Comparison of ENCODE assay signal across 11 cellular contexts in the genomic region with DNA sequence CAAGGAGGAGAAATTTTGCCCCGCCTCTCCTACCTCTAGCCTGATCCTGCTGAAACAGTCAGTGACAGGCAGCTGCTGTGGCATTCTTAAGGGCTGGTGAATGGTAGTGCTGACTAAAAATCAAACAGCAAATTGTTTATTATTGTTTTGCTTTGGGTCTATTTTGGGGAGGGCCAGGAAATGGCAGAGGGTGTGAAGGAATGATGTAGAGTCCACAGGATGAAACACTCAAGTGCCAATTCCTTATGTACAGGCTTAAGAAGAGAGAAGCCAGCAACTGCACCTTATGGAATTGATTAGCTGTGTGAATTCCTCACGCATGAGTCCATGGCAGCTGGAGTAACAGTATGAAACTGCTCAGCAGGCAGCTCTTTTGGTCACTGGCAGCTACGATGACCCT. TPM values are rescaled to one million over a fixed set of nuclear protein-coding genes. Genes with fewer than 3 reads are reported as not detected.
DNase-seq lines count a peak whose midpoint lies in the region; ATAC-seq and TF ChIP-seq lines count a peak whose summit lies in the region.
"Had no signal": no experiment of that assay in that cellular context is flagged by ENCODE, and none has a peak within 500 bp of the region (broad histone marks: within the 10 kb centered on the region; RNA-seq: fewer than 3 reads in every experiment).

No MANE protein-coding gene starts in this region.

- no peaks in the 10 kb centered on the region for H3K79me1 ChIP-seq in H9 (ENCODE audit: insufficient read depth, low read depth, low read length, poor library complexity, severe bottlenecking)

- no peak overlapping the region for H3K18ac ChIP-seq in H9 (ENCODE audit: insufficient read length, low read depth, low read length)

- H3K4me1 ChIP-seq in SK-N-SH (ENCODE audit: control insufficient read depth in 1 of 2, insufficient read depth in 2 of 2, low read depth in 1 of 2, low read length in 1 of 2) (peaks cover 0 to 24% of the 10 kb centered on the region in 2 experiments; a peak in 3 of 4 replicates), tibial artery (no peaks in the 10 kb centered on the region), H9 (ENCODE audit: insufficient read depth, low read length) (no peaks in the 10 kb centered on the region; the same call in 1 of the 2 replicates)
- H3K4me1 ChIP-seq: right lobe of liver, upper lobe of right lung had no signal

- no peaks in the 10 kb centered on the region for H3K27me3 Mint-ChIP-seq in stimulated activated memory B cell treated with anti-CD40 and anti-IgM and Interleukin-4, amounts not matched to agents 10 μg/mL and 1 μg/mL and 100 μg/mL, for 72 hours
- no peaks in the 10 kb centered on the region for H3K27me3 Mint-ChIP-seq in H9 (ENCODE audit: low read depth)

- H4K8ac ChIP-seq in H9 (replicated peaks; ENCODE audit: insufficient read length, low read depth, low read length) = no peak overlapping the region

- TF ChIP-seq CTCF in SK-N-SH (IDR thresholded peaks at IDR 0.05) (no peak), fibroblast of pulmonary artery (IDR thresholded peaks at IDR 0.05; ENCODE audit: low read length, missing control alignments) (no peak), tibial artery (IDR thresholded peaks at IDR 0.05) (no peak), H9 (conservative IDR thresholded peaks at IDR 0.05) (no peak)

- H3K4ac ChIP-seq in H9 (ENCODE audit: low read depth, low read length) = no peak overlapping the region

- no peak overlapping the region for H3K14ac ChIP-seq in H9 (ENCODE audit: insufficient read depth, low read length)

- 27% methylated on average over 3 of the region's 3 CpGs for WGBS in SK-N-SH (ENCODE audit: low lambda C conversion rate)
- no CpG with 5 or more reads among the region's 3 CpGs for WGBS in H9 (ENCODE audit: extremely low coverage, insufficient read length, low lambda C conversion rate)

- DNase-seq in H4 (ENCODE audit: low spot score) = peak; percentile 52
- DNase-seq in SK-N-SH = no peak
- peak; percentile 65 for DNase-seq in fibroblast of pulmonary artery (ENCODE audit: low read depth)
- no peak for DNase-seq in iPS-NIHi7 (ENCODE audit: extremely low spot score)
- DNase-seq in tibial artery = no peak
- no peak for DNase-seq in H9
- DNase-seq: activated CD4-positive, CD25-positive, alpha-beta regulatory T cell; activated T-cell treated with anti-CD3 and anti-CD28 coated beads, Interleukin-2, amount 50 U/mL, for 72 hours; right lobe of liver; upper lobe of right lung had no signal

- H3K56ac ChIP-seq in H9 (ENCODE audit: insufficient read length, low read depth, low read length) = no peak overlapping the region

- ATAC-seq in stimulated activated memory B cell treated with anti-CD40 and anti-IgM and Interleukin-4, amounts not matched to agents 10 μg/mL and 1 μg/mL and 100 μg/mL, for 72 hours = peak; percentile 12
- ATAC-seq: activated T-cell treated with anti-CD3 and anti-CD28 coated beads, Interleukin-2, amount 50 U/mL, for 72 hours; right lobe of liver; upper lobe of right lung had no signal

- peaks cover 100% of the 10 kb centered on the region for H3K79me2 ChIP-seq in SK-N-SH (ENCODE audit: insufficient read depth)
- H3K79me2 ChIP-seq in H9 (ENCODE audit: insufficient read depth, low read length) = no peaks in the 10 kb centered on the region

- no peak overlapping the region for H4K5ac ChIP-seq in H9 (ENCODE audit: insufficient read length, low read depth, low read length)

- H3K4me1 Mint-ChIP-seq in stimulated activated memory B cell treated with anti-CD40 and anti-IgM and Interleukin-4, amounts not matched to agents 10 μg/mL and 1 μg/mL and 100 μg/mL, for 72 hours = no peaks in the 10 kb centered on the region
- no peaks in the 10 kb centered on the region; a peak in 1 of 4 replicates for H3K4me1 Mint-ChIP-seq in H9

- H3K9me3 ChIP-seq in SK-N-SH = no peaks in the 10 kb centered on the region
- no peaks in the 10 kb centered on the region for H3K9me3 ChIP-seq in tibial artery
- H3K9me3 ChIP-seq in H9 (ENCODE audit: control insufficient read depth, low read depth, low read length) = no peaks in the 10 kb centered on the region
- H3K9me3 ChIP-seq: right lobe of liver, upper lobe of right lung had no signal

- H2BK15ac ChIP-seq in H9 (ENCODE audit: low read depth, low read length) = no peak overlapping the region

- no peak overlapping the region for H3T11ph ChIP-seq in H9 (ENCODE audit: low read length)

- H2BK120ac ChIP-seq in H9 (ENCODE audit: low read depth, low read length, poor library complexity, severe bottlenecking) = no peak overlapping the region

- peaks cover 0 to 38% of the 10 kb centered on the region in 2 experiments for H3K36me3 ChIP-seq in SK-N-SH (replicated peaks in 1 of 2; ENCODE audit: control insufficient read depth in 1 of 2, insufficient read depth in 2 of 2, low read length in 1 of 2)
- no peaks in the 10 kb centered on the region for H3K36me3 ChIP-seq in tibial artery
- H3K36me3 ChIP-seq: right lobe of liver, upper lobe of right lung had no signal

- no peak overlapping the region for H2BK5ac ChIP-seq in H9 (ENCODE audit: insufficient read length, low read length)

- H2AFZ ChIP-seq in SK-N-SH (ENCODE audit: low read depth) (no peak overlapping the region), H9 (ENCODE audit: low read length) (no peak overlapping the region)

- H3K4me3 Mint-ChIP-seq in stimulated activated memory B cell treated with anti-CD40 and anti-IgM and Interleukin-4, amounts not matched to agents 10 μg/mL and 1 μg/mL and 100 μg/mL, for 72 hours = no peak overlapping the region
- no peak overlapping the region for H3K4me3 Mint-ChIP-seq in H9
- H3K4me3 Mint-ChIP-seq: activated T-cell treated with anti-CD3 and anti-CD28 coated beads, Interleukin-2, amount 50 U/mL, for 72 hours had no signal

- no peaks in the 10 kb centered on the region for H3K9me3 Mint-ChIP-seq in stimulated activated memory B cell treated with anti-CD40 and anti-IgM and Interleukin-4, amounts not matched to agents 10 μg/mL and 1 μg/mL and 100 μg/mL, for 72 hours
- H3K9me3 Mint-ChIP-seq in H9 = no peaks in the 10 kb centered on the region
- H3K9me3 Mint-ChIP-seq: activated T-cell treated with anti-CD3 and anti-CD28 coated beads, Interleukin-2, amount 50 U/mL, for 72 hours had no signal

- CTCF ChIA-PET in SK-N-SH (lab: Yijun Ruan, JAX) = no interaction called here

- intact Hi-C loops in tibial artery (cut with DNase I; ENCODE audit: low total_unique reads) = no loop called here

- no peak overlapping the region for H3K27ac Mint-ChIP-seq in stimulated activated memory B cell treated with anti-CD40 and anti-IgM and Interleukin-4, amounts not matched to agents 10 μg/mL and 1 μg/mL and 100 μg/mL, for 72 hours
- H3K27ac Mint-ChIP-seq in H9 = no peak overlapping the region; a peak in 2 of 7 replicates
- H3K27ac Mint-ChIP-seq: activated T-cell treated with anti-CD3 and anti-CD28 coated beads, Interleukin-2, amount 50 U/mL, for 72 hours had no signal

- H2BK20ac ChIP-seq in H9 (ENCODE audit: low read depth, low read length, poor library complexity, severe bottlenecking) = no peak overlapping the region

- H3K27ac ChIP-seq in SK-N-SH (ENCODE audit: low read depth in 2 of 2, low read length in 1 of 2) (peak overlapping the region; percentile 73 to 82; a peak in 3 of 4 replicates), tibial artery (no peak overlapping the region), H9 (ENCODE audit: insufficient read length, low read depth, low read length) (no peak overlapping the region)
- H3K27ac ChIP-seq: right lobe of liver, upper lobe of right lung had no signal

- H2BK12ac ChIP-seq in H9 (ENCODE audit: insufficient read length, low read depth, low read length) = no peak overlapping the region

- H3F3A ChIP-seq in SK-N-SH (replicated peaks; ENCODE audit: insufficient read depth) = peaks cover 67% of the 10 kb centered on the region

- no peaks in the 10 kb centered on the region for H3K36me3 Mint-ChIP-seq in stimulated activated memory B cell treated with anti-CD40 and anti-IgM and Interleukin-4, amounts not matched to agents 10 μg/mL and 1 μg/mL and 100 μg/mL, for 72 hours
- no peaks in the 10 kb centered on the region for H3K36me3 Mint-ChIP-seq in H9 (ENCODE audit: insufficient read depth in 1 of 3, low read depth in 3 of 3)

- H3K4me3 ChIP-seq in SK-N-SH (ENCODE audit: low read depth in 2 of 2, low read length in 1 of 2) = no peak overlapping the region; a peak in 1 of 4 replicates
- no peak overlapping the region for H3K4me3 ChIP-seq in fibroblast of pulmonary artery (replicated peaks; ENCODE audit: low read depth, low read length)
- H3K4me3 ChIP-seq in tibial artery = no peak overlapping the region
- H3K4me3 ChIP-seq: right lobe of liver, upper lobe of right lung had no signal

- peak overlapping the region; percentile 23 for H3K4me2 ChIP-seq in SK-N-SH
- H3K4me2 ChIP-seq in H9 (ENCODE audit: insufficient read depth, insufficient read length, low read length) = no peak overlapping the region

- H3K27me3 ChIP-seq in SK-N-SH (ENCODE audit: insufficient read depth) (no peaks in the 10 kb centered on the region), tibial artery (no peaks in the 10 kb centered on the region), H9 (ENCODE audit: insufficient read depth, low read length) (no peaks in the 10 kb centered on the region)
- H3K27me3 ChIP-seq: right lobe of liver, upper lobe of right lung had no signal

- peak; percentile 31 to 84; a peak in 1 of 4 replicates for TF ChIP-seq EP300 in SK-N-SH (IDR thresholded peaks at IDR 0.05; ENCODE audit: borderline replicate concordance in 1 of 2, low read depth in 1 of 2, low read length in 1 of 2)

- H3K9me2 ChIP-seq in SK-N-SH = no peaks in the 10 kb centered on the region

- H3K23me2 ChIP-seq in H9 (ENCODE audit: insufficient read length, low read depth, low read length, poor library complexity, severe bottlenecking) = no peaks in the 10 kb centered on the region

- no peak overlapping the region for H4K91ac ChIP-seq in H9 (ENCODE audit: insufficient read length, low read depth, low read length)

- no peak overlapping the region for H2AK5ac ChIP-seq in H9 (ENCODE audit: insufficient read length, low read length)

- TF ChIP-seq RAD21 in SK-N-SH (IDR thresholded peaks at IDR 0.05; ENCODE audit: low read length) = no peak

- H4K20me1 ChIP-seq in SK-N-SH (ENCODE audit: insufficient read depth) = peaks cover 92% of the 10 kb centered on the region
- no peaks in the 10 kb centered on the region for H4K20me1 ChIP-seq in H9 (ENCODE audit: control insufficient read depth, insufficient read depth, insufficient read length)

- H3K9ac ChIP-seq in SK-N-SH = no peak overlapping the region; the same call in 1 of the 2 replicates
- H3K9ac ChIP-seq in H9 (ENCODE audit: extremely low read depth, insufficient read length, low read length) = no peak overlapping the region

- POLR2A ChIA-PET in SK-N-SH (lab: Yijun Ruan, JAX) = no interaction called here

- H3K23ac ChIP-seq in H9 (ENCODE audit: insufficient read length, low read depth, low read length) = no peak overlapping the region

TF ChIP-seq in SK-N-SH, 30 proteins besides CTCF, POLR2A, EP300 and RAD21 (continues in another document):
- TF ChIP-seq RCOR1 (IDR thresholded peaks at IDR 0.05; ENCODE audit: low read length) = no peak

RNA-seq across cellular contexts. Expression of a gene that starts 39.7 kb away (rescaled TPM):
- total RNA-seq in H4 (2014; rRNA removed; shearing (Covaris generic)) = 12.2 and 15.1 TPM in 2 replicates
- 81.9 and 84.7 TPM in 2 replicates for polyA plus RNA-seq in SK-N-SH (2012; rRNA removed)
- 113 and 118 TPM in 2 replicates for polyA plus RNA-seq in SK-N-SH (2012; cell fraction: cytosol; rRNA removed)
- polyA plus RNA-seq in SK-N-SH (2012; cell fraction: nucleus; rRNA removed) = 98.6 and 151 TPM in 2 replicates
- total RNA-seq in H9 (2021) = 0.35 and 0.46 TPM in 2 replicates
- total RNA-seq: activated T-cell treated with anti-CD3 and anti-CD28 coated beads, Interleukin-2, amount 50 U/mL, for 72 hours had no signal

Comparison
In these comparisons a context has a peak if more than half of its experiments do, and no peak if none do; other contexts are left out.
1. DNase-seq: peak in H4 (single experiment) and fibroblast of pulmonary artery (single experiment); none in SK-N-SH (single experiment), iPS-NIHi7 (single experiment), tibial artery (0 of 2) and H9 (single experiment).
2. H3K27ac ChIP-seq: peak in SK-N-SH (2 of 2); none in tibial artery (0 of 2) and H9 (single experiment).